ENCODE assay signal across 19 cellular contexts in the genomic region with DNA sequence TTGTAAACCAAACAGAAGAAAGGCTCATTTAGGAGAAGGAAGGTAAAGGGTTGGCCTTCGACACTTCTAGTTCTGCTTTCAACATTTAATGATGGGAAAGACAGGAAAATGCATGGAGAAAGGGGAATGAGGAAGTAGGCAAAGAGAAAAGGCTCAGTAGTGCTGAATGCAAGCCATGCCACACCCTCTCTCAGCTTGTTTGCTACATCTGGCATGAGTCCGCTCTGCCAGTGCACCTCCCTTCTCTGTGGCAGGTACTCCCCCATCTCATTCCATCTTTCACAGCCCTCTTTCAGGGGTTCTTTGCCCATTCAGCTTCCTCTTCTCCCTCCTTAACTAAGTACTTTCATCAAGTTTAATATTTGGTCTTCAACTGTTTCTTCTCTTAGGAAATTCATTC.
DNase-seq lines count a peak whose midpoint lies in the region; ATAC-seq, FAIRE-seq and TF ChIP-seq lines count a peak whose summit lies in the region.
"Had no signal": no experiment of that assay in that cellular context is flagged by ENCODE, and none has a peak within 500 bp of the region (broad histone marks: within the 10 kb centered on the region; RNA-seq: fewer than 3 reads in every experiment).

No MANE protein-coding gene starts in this region.

- H3K36me3 Mint-ChIP-seq in CD8-positive, alpha-beta T cell = peaks cover 21% of the 10 kb centered on the region
- H3K36me3 Mint-ChIP-seq in dendritic cell treated with granulocyte-macrophage colony-stimulating factor and Interleukin-4, amounts not matched to agents 40 ng/mL and 50 ng/mL, for 4 days (ENCODE audit: low read depth) = peaks cover 26% of the 10 kb centered on the region
- peaks cover 0 to 27% (median 0%) of the 10 kb centered on the region in 3 donors for H3K36me3 Mint-ChIP-seq in naive thymus-derived CD8-positive, alpha-beta T cell
- peaks cover 2% of the 10 kb centered on the region for H3K36me3 Mint-ChIP-seq in activated CD8-positive, alpha-beta memory T cell treated with anti-CD3 and anti-CD28 coated beads, Interleukin-2, amount 10 ng/mL, durations not matched to agents 7 days and 5 days
- H3K36me3 Mint-ChIP-seq: brain had no signal

- H3K4me1 ChIP-seq in CD8-positive, alpha-beta T cell (ENCODE audit: insufficient read depth, low read length) = peaks cover 47% of the 10 kb centered on the region

- no peak overlapping the region for H3K4me3 ChIP-seq in CD8-positive, alpha-beta T cell (ENCODE audit: low read depth, low read length)
- H3K4me3 ChIP-seq: gastrocnemius medialis, K562 had no signal

- H3K4me3 Mint-ChIP-seq in CD8-positive, alpha-beta T cell = no peak overlapping the region
- H3K4me3 Mint-ChIP-seq in dendritic cell treated with granulocyte-macrophage colony-stimulating factor and Interleukin-4, amounts not matched to agents 40 ng/mL and 50 ng/mL, for 4 days = no peak overlapping the region
- H3K4me3 Mint-ChIP-seq in naive thymus-derived CD8-positive, alpha-beta T cell = peak overlapping the region in 1 of 10 donors; percentile 19
- no peak overlapping the region for H3K4me3 Mint-ChIP-seq in activated CD8-positive, alpha-beta memory T cell treated with anti-CD3 and anti-CD28 coated beads, Interleukin-2, amount 10 ng/mL, durations not matched to agents 7 days and 5 days
- H3K4me3 Mint-ChIP-seq: brain had no signal

- no peaks in the 10 kb centered on the region for H3K9me3 ChIP-seq in CD8-positive, alpha-beta T cell (ENCODE audit: low read length)
- H3K9me3 ChIP-seq: gastrocnemius medialis had no signal

- peaks cover 6% of the 10 kb centered on the region for H3K36me3 ChIP-seq in CD8-positive, alpha-beta T cell (ENCODE audit: insufficient read depth, low read length)
- H3K36me3 ChIP-seq: gastrocnemius medialis had no signal

- ATAC-seq in CD8-positive, alpha-beta T cell = no peak
- ATAC-seq in naive thymus-derived CD8-positive, alpha-beta T cell = no peak
- no peak for ATAC-seq in activated CD8-positive, alpha-beta memory T cell treated with anti-CD3 and anti-CD28 coated beads, Interleukin-2, amount 10 ng/mL, durations not matched to agents 7 days and 5 days
- ATAC-seq in GM19397 (IDR thresholded peaks at IDR 0.05; ENCODE audit: unreplicated experiment) = no peak
- ATAC-seq: gastrocnemius medialis, K562 had no signal

- H3K27me3 ChIP-seq in CD8-positive, alpha-beta T cell (ENCODE audit: insufficient read depth, low read length) = no peaks in the 10 kb centered on the region
- H3K27me3 ChIP-seq: gastrocnemius medialis had no signal

- H3K27ac ChIP-seq in CD8-positive, alpha-beta T cell (ENCODE audit: low read depth, low read length) = no peak overlapping the region
- H3K27ac ChIP-seq: gastrocnemius medialis had no signal

- H3K4me1 Mint-ChIP-seq in CD8-positive, alpha-beta T cell (ENCODE audit: low read depth) = peaks cover 78% of the 10 kb centered on the region
- H3K4me1 Mint-ChIP-seq in dendritic cell treated with granulocyte-macrophage colony-stimulating factor and Interleukin-4, amounts not matched to agents 40 ng/mL and 50 ng/mL, for 4 days (ENCODE audit: low read depth) = peaks cover 63% of the 10 kb centered on the region
- H3K4me1 Mint-ChIP-seq in naive thymus-derived CD8-positive, alpha-beta T cell = peaks cover 46 to 83% (median 81%) of the 10 kb centered on the region in 4 donors
- H3K4me1 Mint-ChIP-seq in activated CD8-positive, alpha-beta memory T cell treated with anti-CD3 and anti-CD28 coated beads, Interleukin-2, amount 10 ng/mL, durations not matched to agents 7 days and 5 days = peaks cover 26% of the 10 kb centered on the region

- no peak for TF ChIP-seq CTCF in CD8-positive, alpha-beta T cell (IDR thresholded peaks at IDR 0.05)

- no peaks in the 10 kb centered on the region for H3K27me3 Mint-ChIP-seq in CD8-positive, alpha-beta T cell (ENCODE audit: low read depth)
- no peaks in the 10 kb centered on the region for H3K27me3 Mint-ChIP-seq in dendritic cell treated with granulocyte-macrophage colony-stimulating factor and Interleukin-4, amounts not matched to agents 40 ng/mL and 50 ng/mL, for 4 days
- H3K27me3 Mint-ChIP-seq in naive thymus-derived CD8-positive, alpha-beta T cell = no peaks in the 10 kb centered on the region
- peaks cover 7% of the 10 kb centered on the region for H3K27me3 Mint-ChIP-seq in activated CD8-positive, alpha-beta memory T cell treated with anti-CD3 and anti-CD28 coated beads, Interleukin-2, amount 10 ng/mL, durations not matched to agents 7 days and 5 days

- intact Hi-C loops in CD8-positive, alpha-beta T cell (cut with DNase I, micrococcal nuclease) = loop anchor here in 1 of 2 experiments (5.0 kb wide), 1 partner anchor 651 kb away; no protein-coding TSS in a partner anchor
- intact Hi-C loops in dendritic cell treated with granulocyte-macrophage colony-stimulating factor and Interleukin-4, amounts not matched to agents 40 ng/mL and 50 ng/mL, for 4 days (cut with micrococcal nuclease) = loop anchor here (10.0 kb wide), 2 partner anchors 174 to 654 kb away; partner anchors contain the start of gene RBMS1

- DNase-seq in CD8-positive, alpha-beta T cell = no peak
- no peak for DNase-seq in H54 (ENCODE audit: insufficient read length, low spot score)
- DNase-seq in naive thymus-derived CD8-positive, alpha-beta T cell = no peak
- no peak for DNase-seq in activated CD8-positive, alpha-beta memory T cell treated with anti-CD3 and anti-CD28 coated beads, Interleukin-2, amount 10 ng/mL, durations not matched to agents 7 days and 5 days
- no peak for DNase-seq in retina
- no peak for DNase-seq in NK-92 (lab: John Stamatoyannopoulos, UW; ENCODE audit: unreplicated experiment)
- DNase-seq: activated CD4-positive, CD25-positive, alpha-beta regulatory T cell; activated naive CD4-positive, alpha-beta T cell; DMS79 treated with DMSO at 0.1 percent for 48 hours; effector memory CD4-positive, alpha-beta T cell; gastrocnemius medialis; HCEC 1CT; NCI-H187 treated with DMSO at 0.1 percent for 48 hours; NCI-H69; stimulated activated naive CD4-positive, alpha-beta T cell treated with Interleukin-2 at 50 U/mL for 16 hours had no signal

- no peaks in the 10 kb centered on the region for H3K9me3 Mint-ChIP-seq in CD8-positive, alpha-beta T cell
- H3K9me3 Mint-ChIP-seq in dendritic cell treated with granulocyte-macrophage colony-stimulating factor and Interleukin-4, amounts not matched to agents 40 ng/mL and 50 ng/mL, for 4 days = no peaks in the 10 kb centered on the region
- H3K9me3 Mint-ChIP-seq in naive thymus-derived CD8-positive, alpha-beta T cell = no peaks in the 10 kb centered on the region
- H3K9me3 Mint-ChIP-seq in activated CD8-positive, alpha-beta memory T cell treated with anti-CD3 and anti-CD28 coated beads, Interleukin-2, amount 10 ng/mL, durations not matched to agents 7 days and 5 days (ENCODE audit: low read depth) = no peaks in the 10 kb centered on the region
- H3K9me3 Mint-ChIP-seq: brain had no signal

- peak overlapping the region; percentile 64 for H3K27ac Mint-ChIP-seq in CD8-positive, alpha-beta T cell
- peak overlapping the region; percentile 80 for H3K27ac Mint-ChIP-seq in dendritic cell treated with granulocyte-macrophage colony-stimulating factor and Interleukin-4, amounts not matched to agents 40 ng/mL and 50 ng/mL, for 4 days
- peak overlapping the region in 6 of 10 donors; percentile 10 to 68 (median 20) for H3K27ac Mint-ChIP-seq in naive thymus-derived CD8-positive, alpha-beta T cell
- no peak overlapping the region for H3K27ac Mint-ChIP-seq in activated CD8-positive, alpha-beta memory T cell treated with anti-CD3 and anti-CD28 coated beads, Interleukin-2, amount 10 ng/mL, durations not matched to agents 7 days and 5 days

- CTCF ChIA-PET in CD8-positive, alpha-beta T cell (lab: Charles Lee) = interaction anchor here (2.0 to 5.9 kb wide), 2 partner anchors 13 to 649 kb away, joined by 10 to 32 read pairs; no protein-coding TSS in a partner anchor
- CTCF ChIA-PET in activated CD8-positive, alpha-beta memory T cell treated with anti-CD3 and anti-CD28 coated beads, Interleukin-2, amount 10 ng/mL, durations not matched to agents 7 days and 5 days (lab: Charles Lee) = no interaction called here

- POLR2A ChIA-PET in CD8-positive, alpha-beta T cell (lab: Charles Lee) = interaction anchor here (1.5 kb wide), 1 partner anchor 16 kb away, joined by 4 read pairs; no protein-coding TSS in a partner anchor
- POLR2A ChIA-PET in naive thymus-derived CD8-positive, alpha-beta T cell (lab: Charles Lee) = no interaction called here

- no peak for TF ChIP-seq POLR2A in H54 (IDR thresholded peaks at IDR 0.05; ENCODE audit: low read depth, low read length)

- peak; percentile 60 for FAIRE-seq in H54 (lab: Jason Lieb, UNC)
- FAIRE-seq: K562 had no signal
